ENCODE assay signal across 1 cellular context in the genomic region with DNA sequence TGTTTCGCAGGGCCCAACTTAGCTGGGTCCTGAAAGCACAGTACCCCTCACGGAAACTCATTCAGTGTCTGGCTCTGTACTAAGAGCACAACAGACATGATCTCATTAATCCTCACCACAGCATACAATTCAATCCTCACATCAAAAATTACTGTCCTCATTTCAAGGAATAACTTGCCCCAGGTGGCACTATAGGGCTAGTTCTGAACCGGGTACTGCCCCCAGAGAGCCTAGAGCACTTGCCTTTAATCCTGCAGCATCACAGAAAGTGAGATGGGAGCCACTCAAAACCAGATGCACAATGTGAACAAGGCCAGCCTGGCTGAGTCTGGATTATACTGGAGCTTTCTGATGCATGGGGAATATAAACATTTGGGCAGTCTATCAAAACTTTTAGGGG.
TF ChIP-seq lines count a peak whose summit lies in the region.

No MANE protein-coding gene starts in this region.

TF ChIP-seq in GM12878, 131 proteins besides CTCF, POLR2A, EP300 and RAD21 (continued from another document):
- no peak for TF ChIP-seq RELB (IDR thresholded peaks at IDR 0.05; ENCODE audit: low read depth)
